In the genomic region with DNA sequence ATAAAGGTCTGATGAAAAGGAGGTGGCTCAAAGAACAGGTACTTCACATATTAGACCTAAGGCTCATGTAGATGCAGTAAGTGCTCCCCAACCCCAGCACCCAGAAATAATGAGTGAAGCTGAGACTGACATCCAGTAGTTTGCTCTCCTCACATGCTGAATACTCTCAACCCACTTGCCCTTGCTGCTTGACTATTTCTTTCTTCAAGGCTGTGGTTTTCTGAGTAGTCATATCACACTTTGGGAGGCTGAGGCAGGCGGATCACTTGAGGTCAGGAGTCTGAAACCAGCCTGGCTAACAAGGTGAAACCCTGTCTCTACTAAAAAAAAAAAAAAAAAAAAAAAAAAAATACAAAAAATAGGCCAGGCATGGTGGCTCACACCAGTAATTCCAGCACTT, we compare ENCODE assay signal across 15 cellular contexts. TPM values are rescaled to one million over a fixed set of nuclear protein-coding genes. Genes with fewer than 3 reads are reported as not detected.
DNase-seq lines count a peak whose midpoint lies in the region; ATAC-seq, FAIRE-seq and TF ChIP-seq lines count a peak whose summit lies in the region.
"Had no signal": no experiment of that assay in that cellular context is flagged by ENCODE, and none has a peak within 500 bp of the region (broad histone marks: within the 10 kb centered on the region; RNA-seq: fewer than 3 reads in every experiment).

No MANE protein-coding gene starts in this region.

- ATAC-seq in GM21390 (IDR thresholded peaks at IDR 0.05; ENCODE audit: unreplicated experiment) (peak; percentile 90), HG03060 (IDR thresholded peaks at IDR 0.05; ENCODE audit: low read depth, unreplicated experiment) (peak; percentile 73)
- ATAC-seq: left cardiac atrium, upper lobe of right lung had no signal

- H4K20me1 ChIP-seq in endothelial cell of umbilical vein (replicated peaks; ENCODE audit: control insufficient read depth, extremely low read depth, insufficient read depth, low read length) = no peaks in the 10 kb centered on the region

- H3K27me3 ChIP-seq in endothelial cell of umbilical vein (ENCODE audit: control insufficient read depth in 2 of 2, insufficient read depth in 2 of 2, low read length in 2 of 2) (no peaks in the 10 kb centered on the region), suprapubic skin (no peaks in the 10 kb centered on the region)
- H3K27me3 ChIP-seq: Peyer's patch, upper lobe of right lung had no signal

- no peaks in the 10 kb centered on the region for H3K36me3 ChIP-seq in endothelial cell of umbilical vein (ENCODE audit: control insufficient read depth in 2 of 2, extremely low read depth in 1 of 2, insufficient read depth in 2 of 2, low read length in 2 of 2)
- no peaks in the 10 kb centered on the region for H3K36me3 ChIP-seq in suprapubic skin
- H3K36me3 ChIP-seq: colonic mucosa, Peyer's patch, upper lobe of right lung had no signal

- H3K9ac ChIP-seq in endothelial cell of umbilical vein (replicated peaks; ENCODE audit: extremely low read depth, insufficient read depth, low read length) = no peak overlapping the region

- FAIRE-seq in endothelial cell of umbilical vein (lab: Jason Lieb, UNC) = peak; percentile 42
- FAIRE-seq in GM19239 (lab: Jason Lieb, UNC) = no peak
- FAIRE-seq: HTR-8/SVneo had no signal

- no peak overlapping the region for H3K27ac ChIP-seq in endothelial cell of umbilical vein (ENCODE audit: insufficient read depth, low read depth, low read length)
- no peak overlapping the region for H3K27ac ChIP-seq in suprapubic skin
- H3K27ac ChIP-seq: colonic mucosa, Peyer's patch, upper lobe of right lung had no signal

- no peak for TF ChIP-seq EP300 in suprapubic skin (IDR thresholded peaks at IDR 0.05)

- no peak for TF ChIP-seq CTCF in endothelial cell of umbilical vein (IDR thresholded peaks at IDR 0.05; ENCODE audit: extremely low read depth in 1 of 2, insufficient read depth in 1 of 2, low read depth in 1 of 2, low read length in 2 of 2)
- no peak for TF ChIP-seq CTCF in suprapubic skin (IDR thresholded peaks at IDR 0.05)

- no peaks in the 10 kb centered on the region for H3K4me1 ChIP-seq in endothelial cell of umbilical vein (ENCODE audit: control insufficient read depth, extremely low read depth, insufficient read depth, low read length)
- H3K4me1 ChIP-seq in suprapubic skin = no peaks in the 10 kb centered on the region
- H3K4me1 ChIP-seq: colonic mucosa, Peyer's patch, upper lobe of right lung had no signal

- 100% methylated on average over 1 of the region's 1 CpG for WGBS in suprapubic skin

- BruUV-seq in endothelial cell of umbilical vein (replicated peaks; lab: Mats Ljungman, UMichigan) = no TSS peak

- CTCF ChIA-PET in endothelial cell of umbilical vein (lab: Charles Lee) = interaction anchor here (0.8 kb wide), 1 partner anchor 209 kb away, joined by 3 read pairs; no protein-coding TSS in a partner anchor

- POLR2A ChIA-PET in endothelial cell of umbilical vein (lab: Charles Lee) = no interaction called here

- H3K4me3 ChIP-seq in endothelial cell of umbilical vein (replicated peaks in 1 of 3; ENCODE audit: insufficient read depth in 1 of 3, low read depth in 1 of 3, low read length in 3 of 3) (no peak overlapping the region), suprapubic skin (no peak overlapping the region)
- H3K4me3 ChIP-seq: colonic mucosa, Peyer's patch, upper lobe of right lung had no signal

- TF ChIP-seq POLR2A in endothelial cell of umbilical vein (IDR thresholded peaks at IDR 0.05; ENCODE audit: low read depth, low read length) = no peak
- TF ChIP-seq POLR2A in suprapubic skin (IDR thresholded peaks at IDR 0.05) = no peak

- no peak overlapping the region for H2AFZ ChIP-seq in endothelial cell of umbilical vein (ENCODE audit: low read depth, low read length)

- H3K9me3 ChIP-seq in endothelial cell of umbilical vein (replicated peaks; ENCODE audit: control insufficient read depth, insufficient read depth, low read length) (no peaks in the 10 kb centered on the region), suprapubic skin (no peaks in the 10 kb centered on the region)
- H3K9me3 ChIP-seq: colonic mucosa, Peyer's patch, upper lobe of right lung had no signal

- H3K79me2 ChIP-seq in endothelial cell of umbilical vein (ENCODE audit: control insufficient read depth, insufficient read depth, low read length) = no peaks in the 10 kb centered on the region

- H3K9me1 ChIP-seq in endothelial cell of umbilical vein (replicated peaks; ENCODE audit: control insufficient read depth, extremely low read depth, insufficient read depth, low read length) = no peaks in the 10 kb centered on the region

- dilution Hi-C loops in endothelial cell of umbilical vein (cut with MboI; ENCODE audit: extremely low pct_ligation_motif_present, low sequenced_read_pairs) = no loop called here

- DNase-seq in activated T-cell treated with anti-CD3 and anti-CD28 coated beads for 48 hours (ENCODE audit: low read depth) (peak; percentile 0), endothelial cell of umbilical vein (ENCODE audit: low read depth, low spot score) (no peak), suprapubic skin (ENCODE audit: low spot score in 2 of 2) (no peak), GM19239 (ENCODE audit: insufficient read length, low spot score) (no peak), NOMO-1 (lab: John Stamatoyannopoulos, UW; ENCODE audit: unreplicated experiment in 2 of 2) (no peak)
- DNase-seq in activated T-cell treated with anti-CD3 and anti-CD28 coated beads, Interleukin-2, amount 50 U/mL, for 1 hour = no peak
- DNase-seq: colonic mucosa; left cardiac atrium; NCI-H345; Peyer's patch; stimulated activated CD8-positive, alpha-beta memory T cell treated with anti-CD3 and anti-CD28 coated beads, Interleukin-4, amount 100 ng/mL, for 48 hours; upper lobe of right lung had no signal

- intact Hi-C loops in endothelial cell of umbilical vein (cut with micrococcal nuclease) = no loop called here

- no peak overlapping the region for H3K4me2 ChIP-seq in endothelial cell of umbilical vein (ENCODE audit: insufficient read depth, low read length)

TF ChIP-seq in endothelial cell of umbilical vein, 7 proteins besides CTCF, POLR2A, EP300 and RAD21:
- TF ChIP-seq GATA2 (IDR thresholded peaks at IDR 0.05; ENCODE audit: insufficient read depth, insufficient read length, low read depth, low read length) (no peak), JUN (IDR thresholded peaks at IDR 0.05; ENCODE audit: borderline replicate concordance, insufficient read depth, insufficient read length, low read depth) (no peak), MYC (IDR thresholded peaks at IDR 0.05; ENCODE audit: low read depth, low read length) (no peak), FOS (IDR thresholded peaks at IDR 0.05; ENCODE audit: borderline replicate concordance, insufficient read depth, low read length) (no peak), POLR2AphosphoS5 (IDR thresholded peaks at IDR 0.05; ENCODE audit: insufficient read depth, low read depth, low read length) (no peak)
- TF ChIP-seq, protein P1, sequence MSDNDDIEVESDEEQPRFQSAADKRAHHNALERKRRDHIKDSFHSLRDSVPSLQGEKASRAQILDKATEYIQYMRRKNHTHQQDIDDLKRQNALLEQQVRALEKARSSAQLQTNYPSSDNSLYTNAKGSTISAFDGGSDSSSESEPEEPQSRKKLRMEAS (IDR thresholded peaks at IDR 0.05; ENCODE audit: insufficient read depth, insufficient read length) = no peak

RNA-seq across cellular contexts. Expression of a gene that starts 51.5 kb away (rescaled TPM):
- total RNA-seq in endothelial cell of umbilical vein = 36.8 and 38.7 TPM in 2 replicates
- 23.8 and 30.9 TPM in 2 replicates for polyA plus RNA-seq in endothelial cell of umbilical vein
- polyA plus RNA-seq in endothelial cell of umbilical vein (2011; cell fraction: cytosol; rRNA removed) = 31.9 and 38.3 TPM in 2 replicates
- 18.5 and 19.8 TPM in 2 replicates for polyA plus RNA-seq in endothelial cell of umbilical vein (2011; cell fraction: nucleus; rRNA removed)
- polyA plus RNA-seq in endothelial cell of umbilical vein (2012) = 37.5 and 46.7 TPM in 2 replicates
- polyA minus RNA-seq in endothelial cell of umbilical vein = 31.2 and 42.5 TPM in 2 replicates
- polyA minus RNA-seq in endothelial cell of umbilical vein (2011; cell fraction: cytosol; rRNA and poly(A)+ RNA removed) = 59.0 TPM
- 13.0 and 14.1 TPM in 2 replicates for polyA minus RNA-seq in endothelial cell of umbilical vein (2011; cell fraction: nucleus; rRNA and poly(A)+ RNA removed)
- 10 to 100 TPM in 3 of 4 donors, 1 to 10 TPM in 1; 8.2 to 17.5 (median 14.5) TPM for total RNA-seq in suprapubic skin
